Comparison of ENCODE assay signal across 17 cellular contexts in the genomic region with DNA sequence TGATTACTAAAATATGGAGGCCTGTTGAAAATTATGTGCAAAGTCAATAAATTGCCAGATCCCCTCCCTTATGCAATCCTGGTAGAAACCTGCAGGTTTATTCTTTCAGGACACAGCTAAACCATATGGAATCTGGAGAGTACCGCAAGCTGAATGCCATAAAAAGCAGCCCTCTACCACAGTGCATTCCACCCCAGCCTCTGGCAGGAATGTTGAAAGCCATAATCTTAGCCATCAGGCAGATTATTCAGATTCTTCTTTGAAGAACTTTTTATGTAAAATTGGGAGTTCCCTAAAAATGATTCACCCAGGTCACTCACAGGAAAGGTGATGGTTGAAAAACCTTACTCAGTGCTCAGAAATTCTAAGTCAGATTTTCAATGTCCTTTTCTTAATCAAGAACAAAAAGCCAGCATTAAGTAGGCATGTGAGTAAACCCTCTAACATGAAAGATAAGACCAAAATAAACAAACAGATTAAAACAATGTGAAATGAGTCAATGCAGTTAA.
A peak's percentile ranks its signal among the peaks of the same experiment; 100 is the strongest.
DNase-seq lines count a peak whose midpoint lies in the region; ATAC-seq, FAIRE-seq and TF ChIP-seq lines count a peak whose summit lies in the region.
"Had no signal": no experiment of that assay in that cellular context is flagged by ENCODE, and none has a peak within 500 bp of the region (broad histone marks: within the 10 kb centered on the region; RNA-seq: fewer than 3 reads in every experiment).

No MANE protein-coding gene starts in this region.

- H2BK5ac ChIP-seq in H1 (ENCODE audit: low read depth, low read length), result no peak overlapping the region

- no peak overlapping the region for H2BK15ac ChIP-seq in H1 (ENCODE audit: low read length)

- in situ Hi-C loops in GM23248 (cut with MboI) (no loop called here), Panc1 (cut with HindIII; ENCODE audit: low pct_unique_long_range_greater_than_20kb, low sequenced_read_pairs) (no loop called here)

- no peak overlapping the region for H4K5ac ChIP-seq in H1 (ENCODE audit: insufficient read length, low read depth, low read length)

- H3K4me1 ChIP-seq in GM23248 (ENCODE audit: insufficient read depth) (no peaks in the 10 kb centered on the region), Panc1 (ENCODE audit: control insufficient read depth, insufficient read depth, low read length) (no peaks in the 10 kb centered on the region), H1 (replicated peaks in 1 of 4; ENCODE audit: control insufficient read depth in 3 of 4, insufficient read depth in 4 of 4, low read length in 3 of 4) (no peaks in the 10 kb centered on the region), mesodermal cell (ENCODE audit: control insufficient read depth, insufficient read depth, low read length, poor library complexity, severe bottlenecking) (peaks cover 14% of the 10 kb centered on the region), prostate gland (replicated peaks) (no peaks in the 10 kb centered on the region)
- H3K4me1 ChIP-seq: esophagus squamous epithelium, lower lobe of right lung had no signal

- H3K4me3 ChIP-seq in GM23248 (no peak overlapping the region), Panc1 (ENCODE audit: low read depth in 2 of 2, low read length in 2 of 2) (no peak overlapping the region), H1 (ENCODE audit: extremely low read depth in 1 of 4, insufficient read depth in 2 of 4, low read depth in 3 of 4, low read length in 4 of 4) (no peak overlapping the region), mesodermal cell (ENCODE audit: extremely low read depth, insufficient read depth, low read length, poor library complexity, severe bottlenecking) (no peak overlapping the region), prostate gland (no peak overlapping the region)
- H3K4me3 ChIP-seq: esophagus squamous epithelium, lower lobe of right lung had no signal

- no peak overlapping the region for H2AK5ac ChIP-seq in H1 (ENCODE audit: low read depth, low read length)

- no peaks in the 10 kb centered on the region for H3K9me2 ChIP-seq in GM23248 (ENCODE audit: insufficient read depth)

- H3K56ac ChIP-seq in H1 (replicated peaks; ENCODE audit: insufficient read length, low read depth, low read length), result no peak overlapping the region

- no peak overlapping the region for H2BK20ac ChIP-seq in H1 (ENCODE audit: low read length)

- H3K36me3 Mint-ChIP-seq in T-cell, result no peaks in the 10 kb centered on the region
- H3K36me3 Mint-ChIP-seq: brain had no signal

- no TSS peak for BruUV-seq in Panc1 (replicated peaks; lab: Mats Ljungman, UMichigan)

- peak; percentile 78 for ATAC-seq in Panc1
- no peak for ATAC-seq in T-cell (replicated peaks in 1 of 4)
- ATAC-seq: lower lobe of right lung; stimulated activated naive CD8-positive, alpha-beta T cell treated with anti-CD3 and anti-CD28 coated beads, Interleukin-15, amount 100 ng/mL, for 72 hours had no signal

- no peak for FAIRE-seq in H1 (lab: Jason Lieb, UNC)
- FAIRE-seq: GM19239 had no signal

- no peaks in the 10 kb centered on the region for H3K79me2 ChIP-seq in GM23248 (ENCODE audit: insufficient read depth)
- no peaks in the 10 kb centered on the region for H3K79me2 ChIP-seq in H1 (ENCODE audit: control insufficient read depth in 1 of 2, insufficient read depth in 2 of 2, low read length in 2 of 2)

- no peak overlapping the region for H3K4me3 Mint-ChIP-seq in T-cell
- H3K4me3 Mint-ChIP-seq: brain; HFFc6; stimulated activated naive CD8-positive, alpha-beta T cell treated with anti-CD3 and anti-CD28 coated beads, Interleukin-15, amount 100 ng/mL, for 72 hours had no signal

- H4K8ac ChIP-seq in H1 (ENCODE audit: extremely low read depth, insufficient read depth, low read length), result no peak overlapping the region

- H3K27me3 ChIP-seq in GM23248 (replicated peaks; ENCODE audit: insufficient read depth) (no peaks in the 10 kb centered on the region), Panc1 (ENCODE audit: control insufficient read depth, insufficient read depth, low read length) (no peaks in the 10 kb centered on the region), H1 (replicated peaks in 1 of 4; ENCODE audit: control insufficient read depth in 3 of 4, extremely low read depth in 1 of 4, insufficient read depth in 3 of 4, low read length in 3 of 4) (no peaks in the 10 kb centered on the region), prostate gland (replicated peaks; ENCODE audit: insufficient read depth) (no peaks in the 10 kb centered on the region)
- H3K27me3 ChIP-seq: esophagus squamous epithelium had no signal

- no peak overlapping the region for H3K27ac ChIP-seq in GM23248
- no peak overlapping the region for H3K27ac ChIP-seq in Panc1 (ENCODE audit: low read length)
- no peak overlapping the region for H3K27ac ChIP-seq in H1 (ENCODE audit: low read depth, low read length)
- H3K27ac ChIP-seq in mesodermal cell (ENCODE audit: low read depth, low read length, severe bottlenecking), result peak overlapping the region; percentile 83
- no peak overlapping the region for H3K27ac ChIP-seq in prostate gland
- H3K27ac ChIP-seq: esophagus squamous epithelium, lower lobe of right lung, VCaP had no signal

- H3K9ac ChIP-seq in GM23248, result no peak overlapping the region
- no peak overlapping the region for H3K9ac ChIP-seq in H1 (replicated peaks in 1 of 4; ENCODE audit: extremely low read depth in 1 of 4, low read depth in 3 of 4, low read length in 3 of 4)

- no peaks in the 10 kb centered on the region for H3K23me2 ChIP-seq in H1 (ENCODE audit: low read depth, low read length)

- CTCF ChIA-PET in Panc1 (lab: Charles Lee) (no interaction called here), H1 (lab: Charles Lee; ENCODE audit: partially characterized antibody) (no interaction called here), T-cell (lab: Charles Lee) (no interaction called here)

- H4K20me1 ChIP-seq in GM23248 (ENCODE audit: insufficient read depth) (no peaks in the 10 kb centered on the region), H1 (replicated peaks in 1 of 2; ENCODE audit: control insufficient read depth in 1 of 2, insufficient read depth in 2 of 2, low read length in 2 of 2) (no peaks in the 10 kb centered on the region)

- H2AFZ ChIP-seq in GM23248 (no peak overlapping the region), H1 (ENCODE audit: low read length) (no peak overlapping the region)

- H3K18ac ChIP-seq in H1 (ENCODE audit: extremely low read depth, low read length), result no peak overlapping the region

- H3K27me3 Mint-ChIP-seq in T-cell, result no peaks in the 10 kb centered on the region
- H3K27me3 Mint-ChIP-seq: stimulated activated naive CD8-positive, alpha-beta T cell treated with anti-CD3 and anti-CD28 coated beads, Interleukin-15, amount 100 ng/mL, for 72 hours had no signal

- 0 to 5% methylated on average over 1 of the region's 1 CpG for WGBS in GM23248 (ENCODE audit: low coverage in 1 of 2, low lambda C conversion rate in 2 of 2, missing lambda C conversion rate in 2 of 2), 2 experiments
- WGBS in H1 (ENCODE audit: extremely low coverage in 1 of 2, insufficient coverage in 1 of 2, insufficient read length in 1 of 2, insufficient replicate concordance in 2 of 2, low coverage in 1 of 2, low lambda C conversion rate in 2 of 2, missing lambda C conversion rate in 1 of 2), 2 experiments, result 85% methylated on average over 1 of the region's 1 CpG; no CpG with 5 or more reads in 1 of the 2 experiments
- no CpG with 5 or more reads among the region's 1 CpG for WGBS in mesodermal cell (ENCODE audit: insufficient coverage in 2 of 2), 2 experiments
- 42% methylated on average over 1 of the region's 1 CpG for WGBS in prostate gland

- TF ChIP-seq POLR2A in H1 (IDR thresholded peaks at IDR 0.05; ENCODE audit: control extremely low read depth in 1 of 2, low read depth in 2 of 2, low read length in 2 of 2), result no peak
- no peak for TF ChIP-seq POLR2A in prostate gland (IDR thresholded peaks at IDR 0.05)

- no peak overlapping the region for H3K14ac ChIP-seq in H1 (ENCODE audit: insufficient read length)

- no peak overlapping the region for H4K91ac ChIP-seq in H1 (replicated peaks; ENCODE audit: insufficient read length, low read length)

- intact Hi-C loops in Panc1 (cut with micrococcal nuclease; ENCODE audit: unreplicated experiment) (no loop called here), prostate gland (cut with DNase I) (no loop called here)

- H3F3A ChIP-seq in GM23248 (ENCODE audit: insufficient read depth), result no peaks in the 10 kb centered on the region

- H3K4ac ChIP-seq in H1 (replicated peaks; ENCODE audit: insufficient read length, low read depth, low read length), result no peak overlapping the region

- POLR2A ChIA-PET in Panc1 (lab: Charles Lee), result no interaction called here
- POLR2A ChIA-PET in H1 (lab: Charles Lee; ENCODE audit: partially characterized antibody), result no interaction called here
- POLR2A ChIA-PET in T-cell (lab: Charles Lee), result no interaction called here

- H3K9me3 Mint-ChIP-seq in T-cell, result peaks cover 5 to 16% (median 7%) of the 10 kb centered on the region in 3 donors
- H3K9me3 Mint-ChIP-seq: stimulated activated naive CD8-positive, alpha-beta T cell treated with anti-CD3 and anti-CD28 coated beads, Interleukin-15, amount 100 ng/mL, for 72 hours had no signal

- no peaks in the 10 kb centered on the region for H3K9me3 ChIP-seq in GM23248 (ENCODE audit: low read depth)
- H3K9me3 ChIP-seq in Panc1 (ENCODE audit: control insufficient read depth, insufficient read depth, low read depth, low read length), result no peaks in the 10 kb centered on the region
- H3K9me3 ChIP-seq in H1 (ENCODE audit: insufficient read depth in 2 of 2, low read depth in 1 of 2, low read length in 1 of 2), result no peaks in the 10 kb centered on the region
- no peaks in the 10 kb centered on the region for H3K9me3 ChIP-seq in mesodermal cell (ENCODE audit: control insufficient read depth, low read length)
- no peaks in the 10 kb centered on the region for H3K9me3 ChIP-seq in prostate gland
- H3K9me3 ChIP-seq: esophagus squamous epithelium had no signal

- H3K27ac Mint-ChIP-seq in T-cell, result no peak overlapping the region
- H3K27ac Mint-ChIP-seq: brain; HFFc6; stimulated activated naive CD8-positive, alpha-beta T cell treated with anti-CD3 and anti-CD28 coated beads, Interleukin-15, amount 100 ng/mL, for 72 hours had no signal

- TF ChIP-seq RAD21 in H1 (IDR thresholded peaks at IDR 0.05 in 1 of 2, conservative IDR thresholded peaks at IDR 0.05 in 1 of 2; ENCODE audit: low read depth in 2 of 2, low read length in 2 of 2), result no peak

- no peaks in the 10 kb centered on the region for H3K79me1 ChIP-seq in H1 (ENCODE audit: low read depth, low read length)

- DNase-seq in GM23248, result peak; percentile 2
- no peak for DNase-seq in Panc1 (ENCODE audit: low read depth, low spot score)
- no peak for DNase-seq in H1 (ENCODE audit: low read depth in 1 of 2, low spot score in 2 of 2)
- no peak for DNase-seq in amygdala (lab: John Stamatoyannopoulos, UW)
- no peak for DNase-seq in C1 segment of cervical spinal cord (lab: John Stamatoyannopoulos, UW)
- DNase-seq in T-cell, result no peak
- DNase-seq in prostate gland (ENCODE audit: low spot score), result no peak
- DNase-seq: esophagus squamous epithelium; HFFc6; lower lobe of right lung; NCI-H2171 treated with DMSO at 0.1 percent for 48 hours; stimulated activated CD4-positive, alpha-beta T cell treated with anti-CD3 and anti-CD28 coated beads, Interleukin-4, amount 100 ng/mL, for 1 hour; stimulated activated naive CD8-positive, alpha-beta T cell treated with anti-CD3 and anti-CD28 coated beads, Interleukin-15, amount 100 ng/mL, for 72 hours had no signal

- no peaks in the 10 kb centered on the region for H3K4me1 Mint-ChIP-seq in T-cell
- H3K4me1 Mint-ChIP-seq: brain; stimulated activated naive CD8-positive, alpha-beta T cell treated with anti-CD3 and anti-CD28 coated beads, Interleukin-15, amount 100 ng/mL, for 72 hours had no signal

- no peak overlapping the region for H3K23ac ChIP-seq in H1 (ENCODE audit: insufficient read length)

- TF ChIP-seq CTCF in Panc1 (IDR thresholded peaks at IDR 0.05) (no peak), H1 (IDR thresholded peaks at IDR 0.05; ENCODE audit: control extremely low read depth in 1 of 3, insufficient read depth in 1 of 3, low read depth in 1 of 3, low read length in 3 of 3) (no peak), prostate gland (IDR thresholded peaks at IDR 0.05) (no peak)

- no peak overlapping the region for H2BK120ac ChIP-seq in H1 (replicated peaks; ENCODE audit: low read depth, low read length)

- H3K4me2 ChIP-seq in GM23248 (ENCODE audit: unreplicated experiment) (no peak overlapping the region), H1 (ENCODE audit: insufficient read depth in 1 of 2, low read depth in 2 of 2, low read length in 2 of 2) (no peak overlapping the region)

- TF ChIP-seq EP300 in H1 (IDR thresholded peaks at IDR 0.05; ENCODE audit: borderline replicate concordance in 1 of 2, low read depth in 2 of 2, low read length in 2 of 2), result no peak

- H2BK12ac ChIP-seq in H1 (ENCODE audit: low read depth, low read length), result no peak overlapping the region

- H3K36me3 ChIP-seq in GM23248 (ENCODE audit: low read depth), result no peaks in the 10 kb centered on the region
- H3K36me3 ChIP-seq in Panc1 (ENCODE audit: control insufficient read depth, insufficient read depth, low read length), result no peaks in the 10 kb centered on the region
- H3K36me3 ChIP-seq in H1 (ENCODE audit: control insufficient read depth in 2 of 4, insufficient read depth in 4 of 4, low read length in 3 of 4), result no peaks in the 10 kb centered on the region
- no peaks in the 10 kb centered on the region for H3K36me3 ChIP-seq in mesodermal cell (ENCODE audit: control insufficient read depth, insufficient read depth, low read length)
- no peaks in the 10 kb centered on the region for H3K36me3 ChIP-seq in prostate gland
- H3K36me3 ChIP-seq: esophagus squamous epithelium, lower lobe of right lung had no signal
